ENCODE assay signal across 1 cellular context in the genomic region with DNA sequence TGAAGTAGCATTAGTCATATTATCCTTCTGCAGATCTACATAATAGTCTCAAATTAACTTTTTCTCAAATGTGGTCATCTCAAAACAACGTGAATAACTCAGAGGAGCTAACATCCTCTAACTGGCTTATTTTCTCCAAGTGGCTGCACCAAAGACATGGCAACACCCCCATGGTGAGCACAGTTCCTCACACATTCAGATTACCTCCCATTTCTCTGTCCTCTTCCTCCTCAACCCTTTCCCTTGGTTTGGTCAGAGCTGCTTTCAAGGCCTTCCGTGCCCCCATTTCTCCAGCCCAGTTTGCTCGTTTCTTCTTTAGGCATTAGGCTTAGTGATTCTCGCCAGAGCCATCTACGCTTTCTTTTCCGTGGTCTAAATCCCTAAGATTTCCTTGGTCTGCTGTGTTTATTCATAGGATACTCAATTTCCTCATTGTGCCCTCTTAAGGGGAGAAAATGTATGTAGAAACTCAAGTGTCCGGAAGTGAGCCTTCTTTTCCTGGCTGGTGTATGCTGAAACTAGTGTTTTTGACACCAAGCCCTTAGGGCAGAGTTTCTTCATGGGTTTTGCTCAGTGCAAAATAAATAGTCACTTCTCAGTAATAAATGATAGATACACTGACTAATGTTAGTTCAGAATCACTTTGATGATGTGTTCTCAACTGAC.
TF ChIP-seq lines count a peak whose summit lies in the region.

No MANE protein-coding gene starts in this region.

TF ChIP-seq in GM23338, 12 proteins besides CTCF, POLR2A, EP300 and RAD21 (continued from another document):
- TF ChIP-seq, protein P1, sequence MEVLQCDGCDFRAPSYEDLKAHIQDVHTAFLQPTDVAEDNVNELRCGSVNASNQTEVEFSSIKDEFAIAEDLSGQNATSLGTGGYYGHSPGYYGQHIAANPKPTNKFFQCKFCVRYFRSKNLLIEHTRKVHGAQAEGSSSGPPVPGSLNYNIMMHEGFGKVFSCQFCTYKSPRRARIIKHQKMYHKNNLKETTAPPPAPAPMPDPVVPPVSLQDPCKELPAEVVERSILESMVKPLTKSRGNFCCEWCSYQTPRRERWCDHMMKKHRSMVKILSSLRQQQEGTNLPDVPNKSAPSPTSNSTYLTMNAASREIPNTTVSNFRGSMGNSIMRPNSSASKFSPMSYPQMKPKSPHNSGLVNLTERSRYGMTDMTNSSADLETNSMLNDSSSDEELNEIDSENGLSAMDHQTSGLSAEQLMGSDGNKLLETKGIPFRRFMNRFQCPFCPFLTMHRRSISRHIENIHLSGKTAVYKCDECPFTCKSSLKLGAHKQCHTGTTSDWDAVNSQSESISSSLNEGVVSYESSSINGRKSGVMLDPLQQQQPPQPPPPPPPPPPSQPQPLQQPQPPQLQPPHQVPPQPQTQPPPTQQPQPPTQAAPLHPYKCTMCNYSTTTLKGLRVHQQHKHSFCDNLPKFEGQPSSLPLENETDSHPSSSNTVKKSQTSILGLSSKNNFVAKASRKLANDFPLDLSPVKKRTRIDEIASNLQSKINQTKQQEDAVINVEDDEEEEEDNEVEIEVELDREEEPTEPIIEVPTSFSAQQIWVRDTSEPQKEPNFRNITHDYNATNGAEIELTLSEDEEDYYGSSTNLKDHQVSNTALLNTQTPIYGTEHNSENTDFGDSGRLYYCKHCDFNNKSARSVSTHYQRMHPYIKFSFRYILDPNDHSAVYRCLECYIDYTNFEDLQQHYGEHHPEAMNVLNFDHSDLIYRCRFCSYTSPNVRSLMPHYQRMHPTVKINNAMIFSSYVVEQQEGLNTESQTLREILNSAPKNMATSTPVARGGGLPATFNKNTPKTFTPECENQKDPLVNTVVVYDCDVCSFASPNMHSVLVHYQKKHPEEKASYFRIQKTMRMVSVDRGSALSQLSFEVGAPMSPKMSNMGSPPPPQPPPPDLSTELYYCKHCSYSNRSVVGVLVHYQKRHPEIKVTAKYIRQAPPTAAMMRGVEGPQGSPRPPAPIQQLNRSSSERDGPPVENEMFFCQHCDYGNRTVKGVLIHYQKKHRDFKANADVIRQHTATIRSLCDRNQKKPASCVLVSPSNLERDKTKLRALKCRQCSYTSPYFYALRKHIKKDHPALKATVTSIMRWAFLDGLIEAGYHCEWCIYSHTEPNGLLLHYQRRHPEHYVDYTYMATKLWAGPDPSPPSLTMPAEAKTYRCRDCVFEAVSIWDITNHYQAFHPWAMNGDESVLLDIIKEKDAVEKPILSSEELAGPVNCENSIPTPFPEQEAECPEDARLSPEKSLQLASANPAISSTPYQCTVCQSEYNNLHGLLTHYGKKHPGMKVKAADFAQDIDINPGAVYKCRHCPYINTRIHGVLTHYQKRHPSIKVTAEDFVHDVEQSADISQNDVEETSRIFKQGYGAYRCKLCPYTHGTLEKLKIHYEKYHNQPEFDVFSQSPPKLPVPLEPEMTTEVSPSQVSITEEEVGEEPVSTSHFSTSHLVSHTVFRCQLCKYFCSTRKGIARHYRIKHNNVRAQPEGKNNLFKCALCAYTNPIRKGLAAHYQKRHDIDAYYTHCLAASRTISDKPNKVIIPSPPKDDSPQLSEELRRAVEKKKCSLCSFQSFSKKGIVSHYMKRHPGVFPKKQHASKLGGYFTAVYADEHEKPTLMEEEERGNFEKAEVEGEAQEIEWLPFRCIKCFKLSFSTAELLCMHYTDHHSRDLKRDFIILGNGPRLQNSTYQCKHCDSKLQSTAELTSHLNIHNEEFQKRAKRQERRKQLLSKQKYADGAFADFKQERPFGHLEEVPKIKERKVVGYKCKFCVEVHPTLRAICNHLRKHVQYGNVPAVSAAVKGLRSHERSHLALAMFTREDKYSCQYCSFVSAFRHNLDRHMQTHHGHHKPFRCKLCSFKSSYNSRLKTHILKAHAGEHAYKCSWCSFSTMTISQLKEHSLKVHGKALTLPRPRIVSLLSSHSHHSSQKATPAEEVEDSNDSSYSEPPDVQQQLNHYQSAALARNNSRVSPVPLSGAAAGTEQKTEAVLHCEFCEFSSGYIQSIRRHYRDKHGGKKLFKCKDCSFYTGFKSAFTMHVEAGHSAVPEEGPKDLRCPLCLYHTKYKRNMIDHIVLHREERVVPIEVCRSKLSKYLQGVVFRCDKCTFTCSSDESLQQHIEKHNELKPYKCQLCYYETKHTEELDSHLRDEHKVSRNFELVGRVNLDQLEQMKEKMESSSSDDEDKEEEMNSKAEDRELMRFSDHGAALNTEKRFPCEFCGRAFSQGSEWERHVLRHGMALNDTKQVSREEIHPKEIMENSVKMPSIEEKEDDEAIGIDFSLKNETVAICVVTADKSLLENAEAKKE (CRISPR knock-in tag; IDR thresholded peaks at IDR 0.05) = no peak
- no peak for TF ChIP-seq EZH2 (IDR thresholded peaks at IDR 0.05; ENCODE audit: low read depth, unreplicated experiment)
